In genomic region chr2:16092861-16093638, GRCh38 we compare ENCODE assay signal across 22 cellular contexts.
"Had no signal": no experiment of that assay in that cellular context is flagged by ENCODE, and none has a peak within 500 bp of the region (broad histone marks: within the 10 kb centered on the region; RNA-seq: fewer than 3 reads in every experiment).

No MANE protein-coding gene starts in this region.

- H3K9me3 Mint-ChIP-seq: natural killer cell treated with Interleukin-12 subunit alpha and Interleukin-12 subunit beta and Interleukin-15 and Interleukin-18, amount 100 ng/mL, for 72 hours; stimulated activated memory B cell treated with anti-CD40 and anti-IgM and Interleukin-4, amounts not matched to agents 10 μg/mL and 1 μg/mL and 100 μg/mL, for 72 hours; stimulated activated naive CD8-positive, alpha-beta T cell treated with anti-CD3 and anti-CD28 coated beads, Interleukin-15, amount 100 ng/mL, for 72 hours; type B pancreatic cell had no signal

- H3K4me3 ChIP-seq: left ventricle myocardium inferior, mucosa of descending colon, psoas muscle, sigmoid colon, spleen, tibial nerve, uterus had no signal

- H3K4me1 ChIP-seq: parathyroid adenoma, psoas muscle, sigmoid colon, spleen, tibial nerve, uterus had no signal

- ATAC-seq: naive thymus-derived CD4-positive, alpha-beta T cell; natural killer cell treated with Interleukin-12 subunit alpha and Interleukin-12 subunit beta and Interleukin-15 and Interleukin-18, amount 100 ng/mL, for 72 hours; psoas muscle; stimulated activated memory B cell treated with anti-CD40 and anti-IgM and Interleukin-4, amounts not matched to agents 10 μg/mL and 1 μg/mL and 100 μg/mL, for 72 hours; stimulated activated naive CD8-positive, alpha-beta T cell treated with anti-CD3 and anti-CD28 coated beads, Interleukin-15, amount 100 ng/mL, for 72 hours had no signal

- H3K9me3 ChIP-seq: left ventricle myocardium inferior, mucosa of descending colon, neutrophil, psoas muscle, sigmoid colon, spleen, tibial nerve, uterus had no signal

- H3K27ac ChIP-seq: left ventricle myocardium inferior, neutrophil, parathyroid adenoma, psoas muscle, sigmoid colon, spleen, tibial nerve, uterus had no signal

- H2AFZ ChIP-seq: parathyroid adenoma had no signal

- H3K27me3 ChIP-seq: neutrophil, sigmoid colon, tibial nerve, uterus had no signal

- H3K9ac ChIP-seq: parathyroid adenoma had no signal

- H3K27me3 Mint-ChIP-seq: memory B cell; natural killer cell treated with Interleukin-12 subunit alpha and Interleukin-12 subunit beta and Interleukin-15 and Interleukin-18, amount 100 ng/mL, for 72 hours; stimulated activated memory B cell treated with anti-CD40 and anti-IgM and Interleukin-4, amounts not matched to agents 10 μg/mL and 1 μg/mL and 100 μg/mL, for 72 hours; stimulated activated naive CD8-positive, alpha-beta T cell treated with anti-CD3 and anti-CD28 coated beads, Interleukin-15, amount 100 ng/mL, for 72 hours; type B pancreatic cell had no signal

- H3K4me1 Mint-ChIP-seq: memory B cell; naive thymus-derived CD4-positive, alpha-beta T cell; stimulated activated memory B cell treated with anti-CD40 and anti-IgM and Interleukin-4, amounts not matched to agents 10 μg/mL and 1 μg/mL and 100 μg/mL, for 72 hours; stimulated activated naive CD8-positive, alpha-beta T cell treated with anti-CD3 and anti-CD28 coated beads, Interleukin-15, amount 100 ng/mL, for 72 hours had no signal

- H3K27ac Mint-ChIP-seq: memory B cell; naive thymus-derived CD4-positive, alpha-beta T cell; natural killer cell treated with Interleukin-12 subunit alpha and Interleukin-12 subunit beta and Interleukin-15 and Interleukin-18, amount 100 ng/mL, for 72 hours; stimulated activated memory B cell treated with anti-CD40 and anti-IgM and Interleukin-4, amounts not matched to agents 10 μg/mL and 1 μg/mL and 100 μg/mL, for 72 hours; stimulated activated naive CD8-positive, alpha-beta T cell treated with anti-CD3 and anti-CD28 coated beads, Interleukin-15, amount 100 ng/mL, for 72 hours; type B pancreatic cell had no signal

- H3K4me3 Mint-ChIP-seq: memory B cell; naive thymus-derived CD4-positive, alpha-beta T cell; natural killer cell treated with Interleukin-12 subunit alpha and Interleukin-12 subunit beta and Interleukin-15 and Interleukin-18, amount 100 ng/mL, for 72 hours; stimulated activated memory B cell treated with anti-CD40 and anti-IgM and Interleukin-4, amounts not matched to agents 10 μg/mL and 1 μg/mL and 100 μg/mL, for 72 hours; stimulated activated naive CD8-positive, alpha-beta T cell treated with anti-CD3 and anti-CD28 coated beads, Interleukin-15, amount 100 ng/mL, for 72 hours; type B pancreatic cell had no signal

- H3K36me3 ChIP-seq: left ventricle myocardium inferior, neutrophil, sigmoid colon, spleen, tibial nerve, uterus had no signal

- H3K36me3 Mint-ChIP-seq: memory B cell; naive thymus-derived CD4-positive, alpha-beta T cell; natural killer cell treated with Interleukin-12 subunit alpha and Interleukin-12 subunit beta and Interleukin-15 and Interleukin-18, amount 100 ng/mL, for 72 hours; stimulated activated memory B cell treated with anti-CD40 and anti-IgM and Interleukin-4, amounts not matched to agents 10 μg/mL and 1 μg/mL and 100 μg/mL, for 72 hours; type B pancreatic cell had no signal

- H3K79me2 ChIP-seq: parathyroid adenoma had no signal

- DNase-seq: islet precursor cell; left ventricle myocardium inferior; midbrain; naive thymus-derived CD4-positive, alpha-beta T cell; occipital lobe; psoas muscle; sigmoid colon; small intestine; spleen; stimulated activated CD4-positive, alpha-beta T cell treated with anti-CD3 and anti-CD28 coated beads, Interleukin-4, amount 100 ng/mL, for 4 hours; stimulated activated CD8-positive, alpha-beta memory T cell treated with anti-CD3 and anti-CD28 coated beads, Interleukin-4, amount 100 ng/mL, for 48 hours; stimulated activated naive CD4-positive, alpha-beta T cell treated with Interleukin-2 at 50 U/mL for 16 hours; stimulated activated naive CD8-positive, alpha-beta T cell treated with anti-CD3 and anti-CD28 coated beads, Interleukin-15, amount 100 ng/mL, for 72 hours; uterus had no signal
